ENCODE assay signal across 1 cellular context in genomic region chrX:9700555-9700954, GRCh38.
TF ChIP-seq lines count a peak whose summit lies in the region.

No MANE protein-coding gene starts in this region.

TF ChIP-seq in H1, 55 proteins besides CTCF, POLR2A, EP300 and RAD21 (continued from another document):
- no peak for TF ChIP-seq SIX5 (IDR thresholded peaks at IDR 0.05; ENCODE audit: low read depth, low read length)
- TF ChIP-seq TEAD4 (IDR thresholded peaks at IDR 0.05; ENCODE audit: low read depth, low read length) = no peak
- no peak for TF ChIP-seq SRF (IDR thresholded peaks at IDR 0.05; ENCODE audit: low read depth, low read length)
- TF ChIP-seq SAP30 (IDR thresholded peaks at IDR 0.05; ENCODE audit: insufficient read depth, insufficient replicate concordance, low read length) = no peak
- no peak for TF ChIP-seq ASH2L (IDR thresholded peaks at IDR 0.05; ENCODE audit: low read length)
- TF ChIP-seq JUN (IDR thresholded peaks at IDR 0.05; ENCODE audit: low read depth, low read length) = no peak
- TF ChIP-seq CBX8 (IDR thresholded peaks at IDR 0.05; ENCODE audit: borderline replicate concordance, low read depth, low read length) = no peak
- TF ChIP-seq GABPA (IDR thresholded peaks at IDR 0.05; ENCODE audit: borderline replicate concordance, insufficient read depth, low read length) = no peak
- no peak for TF ChIP-seq CHD1 (IDR thresholded peaks at IDR 0.05; ENCODE audit: low read depth, low read length)
- TF ChIP-seq USF2 (IDR thresholded peaks at IDR 0.05; ENCODE audit: low read length) = no peak
- TF ChIP-seq HDAC2 (IDR thresholded peaks at IDR 0.05; ENCODE audit: borderline replicate concordance in 1 of 2, low read depth in 2 of 2, low read length in 2 of 2) = no peak
- TF ChIP-seq POLR2AphosphoS5 (IDR thresholded peaks at IDR 0.05; ENCODE audit: low read depth, low read length) = no peak
- no peak for TF ChIP-seq CHD7 (IDR thresholded peaks at IDR 0.05; ENCODE audit: insufficient replicate concordance, low read length)
- no peak for TF ChIP-seq KDM1A (IDR thresholded peaks at IDR 0.05; ENCODE audit: borderline replicate concordance, low read length)
- no peak for TF ChIP-seq SUZ12 (IDR thresholded peaks at IDR 0.05; ENCODE audit: low read length)
- TF ChIP-seq POU5F1 (IDR thresholded peaks at IDR 0.05; ENCODE audit: low read depth, low read length) = no peak
- no peak for TF ChIP-seq RFX5 (IDR thresholded peaks at IDR 0.05; ENCODE audit: borderline replicate concordance, low read depth, low read length)
TF ChIP-seq in H1: peak in this region for 0.
